ENCODE assay signal across 11 cellular contexts in genomic region chr9:84266087-84266561, GRCh38.
DNase-seq lines count a peak whose midpoint lies in the region; ATAC-seq, FAIRE-seq and TF ChIP-seq lines count a peak whose summit lies in the region.
"Had no signal": no experiment of that assay in that cellular context is flagged by ENCODE, and none has a peak within 500 bp of the region (broad histone marks: within the 10 kb centered on the region; RNA-seq: fewer than 3 reads in every experiment).

No MANE protein-coding gene starts in this region.

- H3K27ac ChIP-seq in pancreas = no peak overlapping the region

- no peaks in the 10 kb centered on the region for H3K4me1 ChIP-seq in pancreas

- no peaks in the 10 kb centered on the region for H3K27me3 ChIP-seq in pancreas

- DNase-seq in activated CD4-positive, alpha-beta T cell treated with anti-CD3 and anti-CD28 coated beads, Interleukin-2, amount 10 ng/mL, durations not matched to agents 24 days and 14 days = peak; percentile 86
- DNase-seq in activated CD4-positive, alpha-beta T cell treated with anti-CD3 and anti-CD28 coated beads for 48 hours = no peak
- peak; percentile 23 for DNase-seq in MV-4-11 (lab: John Stamatoyannopoulos, UW)
- peak; percentile 16 for DNase-seq in activated naive CD8-positive, alpha-beta T cell treated with anti-CD3 and anti-CD28 coated beads for 36 hours
- DNase-seq in pancreas = peak in 1 of 6 donors; percentile 13
- no peak for DNase-seq in NCI-H446 (lab: John Stamatoyannopoulos, UW)
- DNase-seq in SKM-1 treated with dmso at 0.1 percent for 144 hours (lab: John Stamatoyannopoulos, UW; ENCODE audit: unreplicated experiment) = no peak
- DNase-seq: activated CD8-positive, alpha-beta memory T cell treated with anti-CD3 and anti-CD28 coated beads, Interleukin-2, amount 50 U/mL, for 4 hours; AML-193; stimulated activated CD4-positive, alpha-beta T cell treated with anti-CD3 and anti-CD28 coated beads, Interleukin-12 subunit alpha, Interleukin-12 subunit beta, amount 100 ng/mL, for 4 hours had no signal

- intact Hi-C loops in activated CD4-positive, alpha-beta T cell treated with anti-CD3 and anti-CD28 coated beads, Interleukin-2, amount 10 ng/mL, durations not matched to agents 24 days and 14 days (cut with micrococcal nuclease) = loop anchor here (1.0 to 10.0 kb wide), 3 partner anchors 30 to 561 kb away; partner anchors contain the start of genes HNRNPK, RMI1 and UBQLN1
- intact Hi-C loops in pancreas (cut with DNase I) = loop anchor here in 1 of 3 donors (10.0 kb wide), 1 partner anchor 331 kb away; no protein-coding TSS in a partner anchor

- H3K4me3 Mint-ChIP-seq in activated CD4-positive, alpha-beta T cell treated with anti-CD3 and anti-CD28 coated beads, Interleukin-2, amount 10 ng/mL, durations not matched to agents 24 days and 14 days = peak overlapping the region; percentile 71
- peak overlapping the region; percentile 42 for H3K4me3 Mint-ChIP-seq in activated naive CD8-positive, alpha-beta T cell treated with anti-CD3 and anti-CD28 coated beads for 36 hours

- no peaks in the 10 kb centered on the region for H3K9me3 ChIP-seq in pancreas

- H3K36me3 ChIP-seq in pancreas = no peaks in the 10 kb centered on the region

- WGBS in pancreas, 2 donors = 47% methylated on average over 5 of the region's 5 CpGs

- H3K27me3 Mint-ChIP-seq in activated CD4-positive, alpha-beta T cell treated with anti-CD3 and anti-CD28 coated beads, Interleukin-2, amount 10 ng/mL, durations not matched to agents 24 days and 14 days = no peaks in the 10 kb centered on the region
- H3K27me3 Mint-ChIP-seq in activated naive CD8-positive, alpha-beta T cell treated with anti-CD3 and anti-CD28 coated beads for 36 hours = peaks cover 29% of the 10 kb centered on the region

- no peak for FAIRE-seq in pancreas (lab: Jason Lieb, UNC)

- H3K4me3 ChIP-seq in pancreas = no peak overlapping the region

- ATAC-seq in pancreas (peak in 3 of 4 donors; percentile 41 to 85 (median 75)), GM19023 (IDR thresholded peaks at IDR 0.05; ENCODE audit: unreplicated experiment) (no peak)

- H3K9me3 Mint-ChIP-seq in activated CD4-positive, alpha-beta T cell treated with anti-CD3 and anti-CD28 coated beads, Interleukin-2, amount 10 ng/mL, durations not matched to agents 24 days and 14 days = no peaks in the 10 kb centered on the region
- H3K9me3 Mint-ChIP-seq in activated naive CD8-positive, alpha-beta T cell treated with anti-CD3 and anti-CD28 coated beads for 36 hours = peaks cover 1% of the 10 kb centered on the region

- H3K4me1 Mint-ChIP-seq in activated CD4-positive, alpha-beta T cell treated with anti-CD3 and anti-CD28 coated beads, Interleukin-2, amount 10 ng/mL, durations not matched to agents 24 days and 14 days = peaks cover 20% of the 10 kb centered on the region
- peaks cover 12% of the 10 kb centered on the region for H3K4me1 Mint-ChIP-seq in activated naive CD8-positive, alpha-beta T cell treated with anti-CD3 and anti-CD28 coated beads for 36 hours

- H3K27ac Mint-ChIP-seq in activated CD4-positive, alpha-beta T cell treated with anti-CD3 and anti-CD28 coated beads, Interleukin-2, amount 10 ng/mL, durations not matched to agents 24 days and 14 days = peak overlapping the region; percentile 83
- peak overlapping the region; percentile 46 for H3K27ac Mint-ChIP-seq in activated naive CD8-positive, alpha-beta T cell treated with anti-CD3 and anti-CD28 coated beads for 36 hours

- no peaks in the 10 kb centered on the region for H3K36me3 Mint-ChIP-seq in activated CD4-positive, alpha-beta T cell treated with anti-CD3 and anti-CD28 coated beads, Interleukin-2, amount 10 ng/mL, durations not matched to agents 24 days and 14 days (ENCODE audit: low read depth)
- no peaks in the 10 kb centered on the region for H3K36me3 Mint-ChIP-seq in activated naive CD8-positive, alpha-beta T cell treated with anti-CD3 and anti-CD28 coated beads for 36 hours

- TF ChIP-seq CTCF in pancreas (IDR thresholded peaks at IDR 0.05) = no peak

Comparison
In these comparisons a context has a peak if more than half of its experiments do, and no peak if none do; other contexts are left out.
1. DNase-seq: peak in activated CD4-positive, alpha-beta T cell treated with anti-CD3 and anti-CD28 coated beads, Interleukin-2, amount 10 ng/mL, durations not matched to agents 24 days and 14 days (single experiment), MV-4-11 (single experiment) and activated naive CD8-positive, alpha-beta T cell treated with anti-CD3 and anti-CD28 coated beads for 36 hours (single experiment); none in activated CD4-positive, alpha-beta T cell treated with anti-CD3 and anti-CD28 coated beads for 48 hours (single experiment), NCI-H446 (0 of 2) and SKM-1 treated with dmso at 0.1 percent for 144 hours (single experiment).